ENCODE assay signal across 29 cellular contexts in genomic region chr10:98602224-98602623, GRCh38.
"Had no signal": no experiment of that assay in that cellular context is flagged by ENCODE, and none has a peak within 500 bp of the region (broad histone marks: within the 10 kb centered on the region; RNA-seq: fewer than 3 reads in every experiment).

No MANE protein-coding gene starts in this region.

- H3K4me3 Mint-ChIP-seq: naive thymus-derived CD4-positive, alpha-beta T cell; natural killer cell; nephron; neural progenitor cell; stimulated activated memory B cell treated with anti-CD40 and anti-IgM and Interleukin-4, amounts not matched to agents 10 μg/mL and 1 μg/mL and 100 μg/mL, for 72 hours; stimulated activated naive CD8-positive, alpha-beta T cell treated with anti-CD3 and anti-CD28 coated beads, Interleukin-15, Interleukin-2, amounts not matched to agents 100 ng/mL and 50 ng/mL, for 24 hours; type B pancreatic cell had no signal

- H3K4me1 ChIP-seq: parathyroid adenoma, psoas muscle, right lobe of liver, suprapubic skin, testis, tibial artery, transverse colon, upper lobe of right lung, uterus had no signal

- H3K4me2 ChIP-seq: neural progenitor cell had no signal

- H3K9me3 Mint-ChIP-seq: type B pancreatic cell had no signal

- H3K9ac ChIP-seq: neural progenitor cell, parathyroid adenoma had no signal

- H3K27ac Mint-ChIP-seq: naive thymus-derived CD4-positive, alpha-beta T cell; natural killer cell; nephron; neural progenitor cell; progenitor cell of endocrine pancreas; stimulated activated memory B cell treated with anti-CD40 and anti-IgM and Interleukin-4, amounts not matched to agents 10 μg/mL and 1 μg/mL and 100 μg/mL, for 72 hours; stimulated activated naive CD8-positive, alpha-beta T cell treated with anti-CD3 and anti-CD28 coated beads, Interleukin-15, Interleukin-2, amounts not matched to agents 100 ng/mL and 50 ng/mL, for 24 hours; type B pancreatic cell had no signal

- DNase-seq: naive thymus-derived CD4-positive, alpha-beta T cell; natural killer cell; occipital lobe; ovary; posterior cingulate gyrus; psoas muscle; right cardiac atrium; right lobe of liver; sigmoid colon; small intestine; stimulated activated CD4-positive, alpha-beta T cell treated with anti-CD3 and anti-CD28 coated beads, Interleukin-15, amount 100 ng/mL, for 24 hours; stimulated activated CD4-positive, alpha-beta T cell treated with anti-CD3 and anti-CD28 coated beads, Interleukin-4, amount 100 ng/mL, for 1 hour; stimulated activated CD4-positive, alpha-beta T cell treated with anti-CD3 and anti-CD28 coated beads, Interleukin-4, amount 100 ng/mL, for 4 hours; stimulated activated CD8-positive, alpha-beta memory T cell treated with anti-CD3 and anti-CD28 coated beads, Interleukin-4, amount 100 ng/mL, for 48 hours; stimulated activated naive CD4-positive, alpha-beta T cell; substantia nigra; testis; tibial artery; transverse colon; upper lobe of right lung; uterus had no signal

- H3K4me1 Mint-ChIP-seq: naive thymus-derived CD4-positive, alpha-beta T cell; natural killer cell; nephron; neural progenitor cell; stimulated activated memory B cell treated with anti-CD40 and anti-IgM and Interleukin-4, amounts not matched to agents 10 μg/mL and 1 μg/mL and 100 μg/mL, for 72 hours had no signal

- H3K27me3 Mint-ChIP-seq: progenitor cell of endocrine pancreas had no signal

- H3K27me3 ChIP-seq: neural progenitor cell, ovary, right lobe of liver, sigmoid colon, testis, tibial artery, transverse colon, upper lobe of right lung, uterus had no signal

- H3K4me3 ChIP-seq: neural progenitor cell, ovary, psoas muscle, right lobe of liver, sigmoid colon, suprapubic skin, testis, tibial artery, transverse colon, upper lobe of right lung, uterus had no signal

- H3K9me3 ChIP-seq: ovary, psoas muscle, right lobe of liver, suprapubic skin, testis, tibial artery, transverse colon, upper lobe of right lung, uterus had no signal

- H3K79me2 ChIP-seq: parathyroid adenoma had no signal

- ATAC-seq: naive thymus-derived CD4-positive, alpha-beta T cell; natural killer cell; psoas muscle; right cardiac atrium; right lobe of liver; stimulated activated memory B cell treated with anti-CD40 and anti-IgM and Interleukin-4, amounts not matched to agents 10 μg/mL and 1 μg/mL and 100 μg/mL, for 72 hours; upper lobe of right lung had no signal

- H3K36me3 ChIP-seq: neural progenitor cell, ovary, right lobe of liver, sigmoid colon, suprapubic skin, tibial artery, transverse colon, upper lobe of right lung, uterus had no signal

- H3K27ac ChIP-seq: neural progenitor cell, ovary, parathyroid adenoma, psoas muscle, right lobe of liver, sigmoid colon, suprapubic skin, testis, tibial artery, transverse colon, upper lobe of right lung, uterus had no signal

- H2AFZ ChIP-seq: neural progenitor cell, parathyroid adenoma had no signal
